ENCODE assay signal across 15 cellular contexts in genomic region chr14:93049295-93049694, GRCh38.
DNase-seq lines count a peak whose midpoint lies in the region; ATAC-seq, FAIRE-seq and TF ChIP-seq lines count a peak whose summit lies in the region.
"Had no signal": no experiment of that assay in that cellular context is flagged by ENCODE, and none has a peak within 500 bp of the region (broad histone marks: within the 10 kb centered on the region; RNA-seq: fewer than 3 reads in every experiment).

No MANE protein-coding gene starts in this region.

- POLR2A ChIA-PET in A549 (lab: Yijun Ruan, JAX), result no interaction called here

- no peak for TF ChIP-seq RAD21 in A549 (conservative IDR thresholded peaks at IDR 0.05 in 1 of 2, IDR thresholded peaks at IDR 0.05 in 1 of 2)

- FAIRE-seq in A549 (lab: Jason Lieb, UNC), result no peak
- FAIRE-seq in bronchial epithelial cell (lab: Jason Lieb, UNC), result no peak
- FAIRE-seq: astrocyte, endometrium had no signal

- peak overlapping the region; percentile 73 for H3K4me2 ChIP-seq in A549
- peak overlapping the region; percentile 26; the same call in 1 of the 2 replicates for H3K4me2 ChIP-seq in GM23338

- H2AFZ ChIP-seq in GM23338, result no peak overlapping the region

- ATAC-seq in A549 (peak; percentile 12 to 55; a peak in 4 of 6 replicates), GM23338 (no peak), HG02678 (IDR thresholded peaks at IDR 0.05; ENCODE audit: unreplicated experiment) (no peak), GM19023 (IDR thresholded peaks at IDR 0.05; ENCODE audit: unreplicated experiment) (no peak)
- ATAC-seq: SK-N-SH treated with all-trans-retinoic acid at 6 μM for 48 hours had no signal

- peaks cover 27% of the 10 kb centered on the region for H3K27me3 Mint-ChIP-seq in GM23338 (ENCODE audit: insufficient read depth, low read depth, poor library complexity)
- H3K27me3 Mint-ChIP-seq in nephron (ENCODE audit: low read depth), result peaks cover 11% of the 10 kb centered on the region

- no peak for TF ChIP-seq CTCF in A549 (IDR thresholded peaks at IDR 0.05)
- TF ChIP-seq CTCF in GM23338 (conservative IDR thresholded peaks at IDR 0.05; ENCODE audit: low read depth in 2 of 2), result no peak
- TF ChIP-seq CTCF in bronchial epithelial cell (IDR thresholded peaks at IDR 0.05; ENCODE audit: insufficient read depth, low read length, severe bottlenecking), result no peak
- no peak for TF ChIP-seq CTCF in nephron (IDR thresholded peaks at IDR 0.05; ENCODE audit: unreplicated experiment in 3 of 3)

- H3K36me3 ChIP-seq in GM23338 (ENCODE audit: insufficient read depth) (peaks cover 3% of the 10 kb centered on the region; the same call in 1 of the 2 replicates), bronchial epithelial cell (ENCODE audit: control insufficient read depth, insufficient read depth, low read length) (peaks cover 2% of the 10 kb centered on the region)
- H3K36me3 ChIP-seq: WERI-Rb-1 had no signal

- TF ChIP-seq POLR2A in A549 (IDR thresholded peaks at IDR 0.05; ENCODE audit: low read length), result no peak

- no peaks in the 10 kb centered on the region for H3K27me3 ChIP-seq in GM23338 (ENCODE audit: insufficient read depth)
- no peaks in the 10 kb centered on the region for H3K27me3 ChIP-seq in bronchial epithelial cell (ENCODE audit: control insufficient read depth, insufficient read depth, low read length)
- H3K27me3 ChIP-seq: BE2C had no signal

- H3K27ac ChIP-seq in A549 (peak overlapping the region; percentile 69 to 85), GM23338 (ENCODE audit: low read depth) (no peak overlapping the region)
- H3K27ac ChIP-seq: WERI-Rb-1 had no signal

- H3K4me1 ChIP-seq in A549 (peaks cover 61% of the 10 kb centered on the region), GM23338 (ENCODE audit: insufficient read depth) (peaks cover 64% of the 10 kb centered on the region)

- H3K9me3 Mint-ChIP-seq in GM23338 (no peaks in the 10 kb centered on the region), nephron (no peaks in the 10 kb centered on the region)

- H3K9me3 ChIP-seq in A549, result no peaks in the 10 kb centered on the region
- H3K9me3 ChIP-seq: BE2C had no signal

- 37% methylated on average over 5 of the region's 5 CpGs for WGBS in A549 (ENCODE audit: missing lambda C conversion rate)

- H3K27ac Mint-ChIP-seq in GM23338 (peak overlapping the region; percentile 97), nephron (peak overlapping the region; percentile 48 to 85 (median 66))

- no peaks in the 10 kb centered on the region for H3K9me2 ChIP-seq in GM23338 (ENCODE audit: insufficient read depth)

- H4K20me1 ChIP-seq in GM23338 (replicated peaks; ENCODE audit: insufficient read depth), result peaks cover 13% of the 10 kb centered on the region

- H3K4me1 Mint-ChIP-seq in GM23338, result peaks cover 83% of the 10 kb centered on the region
- peaks cover 32% of the 10 kb centered on the region for H3K4me1 Mint-ChIP-seq in nephron

- H3K4me3 Mint-ChIP-seq in GM23338, result no peak overlapping the region; the same call in 2 of the 3 replicates
- H3K4me3 Mint-ChIP-seq in nephron, result no peak overlapping the region

- peak in 1 of 2 experiments; percentile 26 for DNase-seq in A549 (ENCODE audit: low read depth in 1 of 2, low spot score in 1 of 2)
- no peak for DNase-seq in GM23338 (ENCODE audit: low spot score)
- peak; percentile 12 for DNase-seq in bronchial epithelial cell (ENCODE audit: low read depth)
- DNase-seq in cerebellar cortex (ENCODE audit: low spot score), result no peak
- DNase-seq in NCI-H2227 (lab: John Stamatoyannopoulos, UW; ENCODE audit: unreplicated experiment), result no peak
- DNase-seq: activated T-cell treated with anti-CD3 and anti-CD28 coated beads for 4 hours, BE2C, NCI-H187 treated with DMSO at 0.1 percent for 48 hours, WERI-Rb-1 had no signal

- TF ChIP-seq EP300 in A549 (IDR thresholded peaks at IDR 0.05), result no peak

- H3K79me2 ChIP-seq in GM23338 (replicated peaks; ENCODE audit: insufficient read depth), result peaks cover 66% of the 10 kb centered on the region

- H3K4me3 ChIP-seq in A549 (no peak overlapping the region), GM23338 (no peak overlapping the region), bronchial epithelial cell (ENCODE audit: low read depth, low read length) (no peak overlapping the region)

- H3K36me3 Mint-ChIP-seq in GM23338 (ENCODE audit: low read depth), result peaks cover 23% of the 10 kb centered on the region; the same call in 2 of the 3 replicates
- no peaks in the 10 kb centered on the region for H3K36me3 Mint-ChIP-seq in nephron (ENCODE audit: low read depth)

- peaks cover 11% of the 10 kb centered on the region; the same call in 1 of the 2 replicates for H3F3A ChIP-seq in GM23338 (replicated peaks; ENCODE audit: low read depth)

- CTCF ChIA-PET in A549 (lab: Yijun Ruan, JAX), result interaction anchor here (1.6 kb wide), 1 partner anchor 128 kb away, joined by 3 read pairs; no protein-coding TSS in a partner anchor

TF ChIP-seq in A549, 52 proteins besides CTCF, POLR2A, EP300 and RAD21:
- no peak for TF ChIP-seq CEBPB (IDR thresholded peaks at IDR 0.05)
- TF ChIP-seq FOSB (CRISPR knock-in tag; IDR thresholded peaks at IDR 0.05), result no peak
- no peak for TF ChIP-seq RFX5 (IDR thresholded peaks at IDR 0.05)
- TF ChIP-seq ATOH8 (CRISPR knock-in tag; IDR thresholded peaks at IDR 0.05; ENCODE audit: low read depth), result no peak
- TF ChIP-seq BCL3 (IDR thresholded peaks at IDR 0.05), result no peak
- TF ChIP-seq EHMT2 (IDR thresholded peaks at IDR 0.05; ENCODE audit: low read depth), result no peak
- TF ChIP-seq RARB (CRISPR knock-in tag; IDR thresholded peaks at IDR 0.05), result no peak
- no peak for TF ChIP-seq TP53 (CRISPR knock-in tag; IDR thresholded peaks at IDR 0.05)

TF ChIP-seq in GM23338, 12 proteins besides CTCF, POLR2A, EP300 and RAD21 (continues in another document):
- TF ChIP-seq REST (IDR thresholded peaks at IDR 0.05; ENCODE audit: unreplicated experiment) (no peak), CREB1 (CRISPR knock-in tag; IDR thresholded peaks at IDR 0.05; ENCODE audit: low read depth) (no peak), ZNF331 (CRISPR knock-in tag; IDR thresholded peaks at IDR 0.05; ENCODE audit: low read depth) (no peak), ETS1 (IDR thresholded peaks at IDR 0.05) (no peak), STAT1 (IDR thresholded peaks at IDR 0.05; ENCODE audit: unreplicated experiment) (no peak), EZH2 (IDR thresholded peaks at IDR 0.05; ENCODE audit: low read depth, unreplicated experiment) (no peak), ZNF114 (CRISPR knock-in tag; IDR thresholded peaks at IDR 0.05) (no peak)

Comparison
In these comparisons a context has a peak if more than half of its experiments do, and no peak if none do; other contexts are left out.
1. ATAC-seq: peak in A549 (2 of 2); none in GM23338 (single experiment), HG02678 (single experiment) and GM19023 (single experiment).